In genomic region chr20:59033093-59033492, GRCh38 we compare ENCODE assay signal across 8 cellular contexts. TPM values are rescaled to one million over a fixed set of nuclear protein-coding genes. Genes with fewer than 3 reads are reported as not detected.
DNase-seq lines count a peak whose midpoint lies in the region; ATAC-seq, FAIRE-seq and TF ChIP-seq lines count a peak whose summit lies in the region.

No MANE protein-coding gene starts in this region.

- DNase-seq in PC-9 (peak in 1 of 2 experiments; percentile 10), endothelial cell of umbilical vein (ENCODE audit: low read depth, low spot score) (no peak), NCI-H1092 treated with DMSO at 0.1 percent for 48 hours (lab: John Stamatoyannopoulos, UW) (no peak), left lobe of liver (ENCODE audit: low spot score) (no peak), ecto neural progenitor cell (ENCODE audit: low spot score) (no peak)

- dilution Hi-C loops in endothelial cell of umbilical vein (cut with MboI; ENCODE audit: extremely low pct_ligation_motif_present, low sequenced_read_pairs): no loop called here

- BruUV-seq in PC-9 (replicated peaks; lab: Mats Ljungman, UMichigan) (no TSS peak), endothelial cell of umbilical vein (replicated peaks; lab: Mats Ljungman, UMichigan) (no TSS peak)

- ATAC-seq in left lobe of liver (no peak), GM21526 (IDR thresholded peaks at IDR 0.05; ENCODE audit: low FRiP score, unreplicated experiment) (no peak)

- no peaks in the 10 kb centered on the region for H3K9me1 ChIP-seq in endothelial cell of umbilical vein (replicated peaks; ENCODE audit: control insufficient read depth, extremely low read depth, insufficient read depth, low read length)

- H3K4me3 ChIP-seq in DOHH2 (ENCODE audit: low read length): peak overlapping the region; percentile 77
- H3K4me3 ChIP-seq in PC-9: peak overlapping the region; percentile 80
- H3K4me3 ChIP-seq in endothelial cell of umbilical vein (replicated peaks in 1 of 3; ENCODE audit: insufficient read depth in 1 of 3, low read depth in 1 of 3, low read length in 3 of 3): peak overlapping the region in 1 of 3 experiments; percentile 76
- H3K4me3 ChIP-seq in parathyroid adenoma (ENCODE audit: low read depth, low read length): peak overlapping the region; percentile 87

- H4K20me1 ChIP-seq in DOHH2 (ENCODE audit: control insufficient read depth, insufficient read depth, low read depth, low read length) (peaks cover 23% of the 10 kb centered on the region), PC-9 (ENCODE audit: insufficient read depth) (peaks cover 37% of the 10 kb centered on the region), endothelial cell of umbilical vein (replicated peaks; ENCODE audit: control insufficient read depth, extremely low read depth, insufficient read depth, low read length) (no peaks in the 10 kb centered on the region)

- H3K4me2 ChIP-seq in DOHH2 (ENCODE audit: low read length) (peak overlapping the region; percentile 92), PC-9 (peak overlapping the region; percentile 79), endothelial cell of umbilical vein (ENCODE audit: insufficient read depth, low read length) (peak overlapping the region; percentile 88), parathyroid adenoma (ENCODE audit: low read length) (peak overlapping the region; percentile 86)

- H3K27me3 ChIP-seq in DOHH2 (ENCODE audit: control insufficient read depth, low read length) (no peaks in the 10 kb centered on the region), PC-9 (ENCODE audit: insufficient read depth, low read depth) (no peaks in the 10 kb centered on the region), endothelial cell of umbilical vein (ENCODE audit: control insufficient read depth in 2 of 2, insufficient read depth in 2 of 2, low read length in 2 of 2) (no peaks in the 10 kb centered on the region), parathyroid adenoma (ENCODE audit: control insufficient read depth, insufficient read depth, low read length) (no peaks in the 10 kb centered on the region)

- intact Hi-C loops in PC-9 (cut with micrococcal nuclease; ENCODE audit: unreplicated experiment) (loop anchor here (5.0 kb wide), 1 partner anchor 51 kb away; the partner anchor contains the start of gene NELFCD), endothelial cell of umbilical vein (cut with micrococcal nuclease) (loop anchor here (5.0 kb wide), 1 partner anchor 36 kb away; no protein-coding TSS in a partner anchor)

- CTCF ChIA-PET in PC-9 (lab: Charles Lee) (interaction anchor here (0.6 kb wide), 1 partner anchor 177 kb away, joined by 5 read pairs; no protein-coding TSS in a partner anchor), endothelial cell of umbilical vein (lab: Charles Lee) (interaction anchor here (0.8 to 2.2 kb wide), 6 partner anchors 12 to 165 kb away, joined by 3 to 10 read pairs (median 6); no protein-coding TSS in a partner anchor)

- H3K4me1 ChIP-seq in DOHH2 (ENCODE audit: control insufficient read depth, low read length) (peaks cover 50% of the 10 kb centered on the region), PC-9 (replicated peaks; ENCODE audit: insufficient read depth) (peaks cover 50% of the 10 kb centered on the region), endothelial cell of umbilical vein (ENCODE audit: control insufficient read depth, extremely low read depth, insufficient read depth, low read length) (peaks cover 39% of the 10 kb centered on the region), parathyroid adenoma (peaks cover 16% of the 10 kb centered on the region)

- peaks cover 66% of the 10 kb centered on the region for H3K79me2 ChIP-seq in DOHH2 (ENCODE audit: control insufficient read depth, low read length)
- peaks cover 72% of the 10 kb centered on the region for H3K79me2 ChIP-seq in PC-9 (ENCODE audit: low read depth)
- peaks cover 46% of the 10 kb centered on the region for H3K79me2 ChIP-seq in endothelial cell of umbilical vein (ENCODE audit: control insufficient read depth, insufficient read depth, low read length)
- H3K79me2 ChIP-seq in parathyroid adenoma: peaks cover 10% of the 10 kb centered on the region

- FAIRE-seq in endothelial cell of umbilical vein (lab: Jason Lieb, UNC): no peak

- no peak for TF ChIP-seq POLR2A in endothelial cell of umbilical vein (IDR thresholded peaks at IDR 0.05; ENCODE audit: low read depth, low read length)

- no peak overlapping the region for H2AFZ ChIP-seq in PC-9
- no peak overlapping the region for H2AFZ ChIP-seq in endothelial cell of umbilical vein (ENCODE audit: low read depth, low read length)
- no peak overlapping the region for H2AFZ ChIP-seq in parathyroid adenoma

- H3K9ac ChIP-seq in endothelial cell of umbilical vein (replicated peaks; ENCODE audit: extremely low read depth, insufficient read depth, low read length) (no peak overlapping the region), parathyroid adenoma (no peak overlapping the region)

- peaks cover 41% of the 10 kb centered on the region for H3F3A ChIP-seq in DOHH2 (ENCODE audit: control insufficient read depth, insufficient read depth)
- peaks cover 59% of the 10 kb centered on the region for H3F3A ChIP-seq in PC-9 (ENCODE audit: insufficient read depth, low read depth)

- H3K9me2 ChIP-seq in DOHH2 (replicated peaks; ENCODE audit: control insufficient read depth, low read length): no peaks in the 10 kb centered on the region
- H3K9me2 ChIP-seq in PC-9 (ENCODE audit: insufficient read depth): no peaks in the 10 kb centered on the region

- no peaks in the 10 kb centered on the region for H3K9me3 ChIP-seq in DOHH2 (ENCODE audit: control insufficient read depth, insufficient read depth, low read length)
- H3K9me3 ChIP-seq in PC-9 (ENCODE audit: insufficient read depth, low read depth): no peaks in the 10 kb centered on the region
- H3K9me3 ChIP-seq in endothelial cell of umbilical vein (replicated peaks; ENCODE audit: control insufficient read depth, insufficient read depth, low read length): no peaks in the 10 kb centered on the region
- no peaks in the 10 kb centered on the region for H3K9me3 ChIP-seq in parathyroid adenoma (ENCODE audit: control insufficient read depth, low read length)

- H3K27ac ChIP-seq in DOHH2 (ENCODE audit: low read depth, low read length): peak overlapping the region; percentile 71
- H3K27ac ChIP-seq in PC-9: peak overlapping the region; percentile 64
- peak overlapping the region; percentile 79 for H3K27ac ChIP-seq in endothelial cell of umbilical vein (ENCODE audit: insufficient read depth, low read depth, low read length)
- H3K27ac ChIP-seq in parathyroid adenoma: peak overlapping the region; percentile 84

- POLR2A ChIA-PET in PC-9 (lab: Charles Lee; ENCODE audit: unreplicated experiment) (no interaction called here), endothelial cell of umbilical vein (lab: Charles Lee) (interaction anchor here (1.3 kb wide), 1 partner anchor 29 kb away, joined by 3 read pairs; no protein-coding TSS in a partner anchor)

- no peak for TF ChIP-seq CTCF in DOHH2 (IDR thresholded peaks at IDR 0.05; ENCODE audit: low read depth, low read length, poor library complexity, severe bottlenecking)
- no peak for TF ChIP-seq CTCF in PC-9 (conservative IDR thresholded peaks at IDR 0.05)
- TF ChIP-seq CTCF in endothelial cell of umbilical vein (IDR thresholded peaks at IDR 0.05; ENCODE audit: extremely low read depth in 1 of 2, insufficient read depth in 1 of 2, low read depth in 1 of 2, low read length in 2 of 2): no peak
- TF ChIP-seq CTCF in parathyroid adenoma (IDR thresholded peaks at IDR 0.05): no peak

- H3K36me3 ChIP-seq in DOHH2 (ENCODE audit: control insufficient read depth, low read length) (peaks cover 89% of the 10 kb centered on the region), PC-9 (ENCODE audit: low read depth) (peaks cover 56% of the 10 kb centered on the region), endothelial cell of umbilical vein (ENCODE audit: control insufficient read depth in 2 of 2, extremely low read depth in 1 of 2, insufficient read depth in 2 of 2, low read length in 2 of 2) (peaks cover 17 to 35% of the 10 kb centered on the region in 2 experiments), parathyroid adenoma (ENCODE audit: control insufficient read depth, insufficient read depth, low read length) (no peaks in the 10 kb centered on the region)

RNA-seq across cellular contexts. Expression of gene ATP5F1E, which starts 1.0 kb away (rescaled TPM):
- 76.3 and 84.8 TPM in 2 replicates for total RNA-seq in PC-9 (2021)
- total RNA-seq in endothelial cell of umbilical vein: 107 and 114 TPM in 2 replicates
- 20.2 and 29.0 TPM in 2 replicates for polyA plus RNA-seq in endothelial cell of umbilical vein
- polyA plus RNA-seq in endothelial cell of umbilical vein (2011; cell fraction: cytosol; rRNA removed): 52.0 and 63.6 TPM in 2 replicates
- 21.9 and 28.7 TPM in 2 replicates for polyA plus RNA-seq in endothelial cell of umbilical vein (2011; cell fraction: nucleus; rRNA removed)
- polyA plus RNA-seq in endothelial cell of umbilical vein (2012): 124 and 221 TPM in 2 replicates
- polyA minus RNA-seq in endothelial cell of umbilical vein: 13.2 and 13.4 TPM in 2 replicates
- polyA minus RNA-seq in endothelial cell of umbilical vein (2011; cell fraction: cytosol; rRNA and poly(A)+ RNA removed): 24.8 TPM
- 34.2 and 44.0 TPM in 2 replicates for polyA minus RNA-seq in endothelial cell of umbilical vein (2011; cell fraction: nucleus; rRNA and poly(A)+ RNA removed)
- total RNA-seq in left lobe of liver: 33.3 TPM

RNA-seq across cellular contexts. Expression of gene PRELID3B, which starts 9.5 kb away (rescaled TPM):
- total RNA-seq in PC-9 (2021): 106 and 137 TPM in 2 replicates
- 47.4 and 57.2 TPM in 2 replicates for total RNA-seq in endothelial cell of umbilical vein
- 12.1 and 14.9 TPM in 2 replicates for polyA plus RNA-seq in endothelial cell of umbilical vein
- 26.1 and 28.8 TPM in 2 replicates for polyA plus RNA-seq in endothelial cell of umbilical vein (2011; cell fraction: cytosol; rRNA removed)
- polyA plus RNA-seq in endothelial cell of umbilical vein (2011; cell fraction: nucleus; rRNA removed): 15.9 and 16.0 TPM in 2 replicates
- polyA plus RNA-seq in endothelial cell of umbilical vein (2012): 43.9 and 54.5 TPM in 2 replicates
- 88.1 and 114 TPM in 2 replicates for polyA minus RNA-seq in endothelial cell of umbilical vein
- 126 TPM for polyA minus RNA-seq in endothelial cell of umbilical vein (2011; cell fraction: cytosol; rRNA and poly(A)+ RNA removed)
- polyA minus RNA-seq in endothelial cell of umbilical vein (2011; cell fraction: nucleus; rRNA and poly(A)+ RNA removed): 17.4 and 22.8 TPM in 2 replicates
- total RNA-seq in left lobe of liver: 16.4 TPM

RNA-seq across cellular contexts. Expression of gene TUBB1, which starts 13.9 kb away (rescaled TPM):
- total RNA-seq in PC-9 (2021) (0.18 and 0.35 TPM in 2 replicates), endothelial cell of umbilical vein (not detected in 2 replicates), left lobe of liver (0.25 TPM)
- polyA plus RNA-seq in endothelial cell of umbilical vein: 0.02 and 0.04 TPM in 2 replicates
- 0.01 TPM in 1 of 2 replicates, not detected in the other for polyA plus RNA-seq in endothelial cell of umbilical vein (2011; cell fraction: cytosol; rRNA removed)
- polyA plus RNA-seq in endothelial cell of umbilical vein (2011; cell fraction: nucleus; rRNA removed): 0.13 and 0.20 TPM in 2 replicates
- 0.11 and 0.15 TPM in 2 replicates for polyA plus RNA-seq in endothelial cell of umbilical vein (2012)
- not detected in 2 replicates for polyA minus RNA-seq in endothelial cell of umbilical vein
- not detected for polyA minus RNA-seq in endothelial cell of umbilical vein (2011; cell fraction: cytosol; rRNA and poly(A)+ RNA removed)
- not detected in 2 replicates for polyA minus RNA-seq in endothelial cell of umbilical vein (2011; cell fraction: nucleus; rRNA and poly(A)+ RNA removed)

RNA-seq across cellular contexts. Expression of gene CTSZ, which starts 26.0 kb away (rescaled TPM):
- total RNA-seq in PC-9 (2021) (184 and 194 TPM in 2 replicates), endothelial cell of umbilical vein (299 and 304 TPM in 2 replicates), left lobe of liver (248 TPM)
- 323 and 387 TPM in 2 replicates for polyA plus RNA-seq in endothelial cell of umbilical vein
- polyA plus RNA-seq in endothelial cell of umbilical vein (2011; cell fraction: cytosol; rRNA removed): 384 and 406 TPM in 2 replicates
- polyA plus RNA-seq in endothelial cell of umbilical vein (2011; cell fraction: nucleus; rRNA removed): 161 and 176 TPM in 2 replicates
- 295 and 377 TPM in 2 replicates for polyA plus RNA-seq in endothelial cell of umbilical vein (2012)
- 334 TPM in 2 replicates for polyA minus RNA-seq in endothelial cell of umbilical vein
- polyA minus RNA-seq in endothelial cell of umbilical vein (2011; cell fraction: cytosol; rRNA and poly(A)+ RNA removed): 43.1 TPM
- 47.0 and 69.2 TPM in 2 replicates for polyA minus RNA-seq in endothelial cell of umbilical vein (2011; cell fraction: nucleus; rRNA and poly(A)+ RNA removed)

RNA-seq across cellular contexts. Expression of gene NELFCD, which starts 52.0 kb away (rescaled TPM):
- total RNA-seq in PC-9 (2021): 122 and 130 TPM in 2 replicates
- 92.5 and 93.2 TPM in 2 replicates for total RNA-seq in endothelial cell of umbilical vein
- polyA plus RNA-seq in endothelial cell of umbilical vein: 75.8 and 90.1 TPM in 2 replicates
- polyA plus RNA-seq in endothelial cell of umbilical vein (2011; cell fraction: cytosol; rRNA removed): 116 and 117 TPM in 2 replicates
- 290 and 328 TPM in 2 replicates for polyA plus RNA-seq in endothelial cell of umbilical vein (2011; cell fraction: nucleus; rRNA removed)
- 77.8 and 85.4 TPM in 2 replicates for polyA plus RNA-seq in endothelial cell of umbilical vein (2012)
- 67.7 and 82.1 TPM in 2 replicates for polyA minus RNA-seq in endothelial cell of umbilical vein
- polyA minus RNA-seq in endothelial cell of umbilical vein (2011; cell fraction: cytosol; rRNA and poly(A)+ RNA removed): 65.2 TPM
- polyA minus RNA-seq in endothelial cell of umbilical vein (2011; cell fraction: nucleus; rRNA and poly(A)+ RNA removed): 59.1 and 75.2 TPM in 2 replicates
- 34.8 TPM for total RNA-seq in left lobe of liver
